In genomic region chr9:130997925-130998595, GRCh38 we compare ENCODE assay signal across 9 cellular contexts. TPM values are rescaled to one million over a fixed set of nuclear protein-coding genes. Genes with fewer than 3 reads are reported as not detected.
A peak's percentile ranks its signal among the peaks of the same experiment; 100 is the strongest.
DNase-seq lines count a peak whose midpoint lies in the region; ATAC-seq and TF ChIP-seq lines count a peak whose summit lies in the region.
"Had no signal": no experiment of that assay in that cellular context is flagged by ENCODE, and none has a peak within 500 bp of the region (broad histone marks: within the 10 kb centered on the region; RNA-seq: fewer than 3 reads in every experiment).

No MANE protein-coding gene starts in this region.

- no peak overlapping the region for H2BK5ac ChIP-seq in IMR-90 (ENCODE audit: low read depth, low read length, poor library complexity, severe bottlenecking)

- no peaks in the 10 kb centered on the region for H3K36me3 ChIP-seq in DND-41 (ENCODE audit: insufficient read depth, low read length)
- no peaks in the 10 kb centered on the region for H3K36me3 ChIP-seq in IMR-90 (ENCODE audit: control insufficient read depth, insufficient read depth, low read length)
- no peaks in the 10 kb centered on the region for H3K36me3 ChIP-seq in RWPE2 (ENCODE audit: low read depth)

- CTCF ChIA-PET in IMR-90 (lab: Yijun Ruan, JAX): interaction anchor here (0.6 to 1.7 kb wide), 15 partner anchors 11 to 297 kb away, joined by 3 to 11 read pairs (median 3); no protein-coding TSS in a partner anchor
- CTCF ChIA-PET in MCF 10A (lab: Yijun Ruan, JAX): interaction anchor here (0.5 to 3.1 kb wide), 22 partner anchors 12 to 296 kb away, joined by 3 to 20 read pairs (median 4); no protein-coding TSS in a partner anchor

- ATAC-seq in DND-41 (ENCODE audit: insufficient read depth, low read depth) (peak; percentile 78), IMR-90 (ENCODE audit: low read depth) (peak; percentile 90), RWPE2 (ENCODE audit: low read depth) (peak; percentile 85), GM21528 (IDR thresholded peaks at IDR 0.05; ENCODE audit: low FRiP score, unreplicated experiment) (no peak)

- H3K36me3 Mint-ChIP-seq in MCF 10A (ENCODE audit: insufficient read depth, unreplicated experiment) (no peaks in the 10 kb centered on the region), immature natural killer cell (no peaks in the 10 kb centered on the region)

- H3K27ac Mint-ChIP-seq in MCF 10A (ENCODE audit: low read depth, unreplicated experiment) (no peak overlapping the region), immature natural killer cell (no peak overlapping the region)
- H3K27ac Mint-ChIP-seq: T-helper 1 cell treated with Interleukin-12 subunit alpha and Interleukin-12 subunit beta and Interleukin-4 antibody, amounts not matched to agents 30 μg/mL and 1 μg/mL, for 36 hours had no signal

- H4K20me1 ChIP-seq in DND-41 (ENCODE audit: insufficient read depth, low read length) (peaks cover 8% of the 10 kb centered on the region; the same call in 1 of the 2 replicates), IMR-90 (ENCODE audit: insufficient read depth, low read length) (0 out of 2 replicates have a peak, but pooled peaks cover 3% of the 10 kb centered on the region)

- no peak overlapping the region for H4K91ac ChIP-seq in IMR-90 (ENCODE audit: insufficient read depth, low read depth, low read length)

- H3K4me1 Mint-ChIP-seq in MCF 10A (ENCODE audit: insufficient read depth, unreplicated experiment): peaks cover 18% of the 10 kb centered on the region
- H3K4me1 Mint-ChIP-seq in immature natural killer cell: no peaks in the 10 kb centered on the region

- H3K79me2 ChIP-seq in DND-41 (ENCODE audit: insufficient read depth, low read length): no peaks in the 10 kb centered on the region

- peaks cover 17% of the 10 kb centered on the region for H3K27me3 Mint-ChIP-seq in MCF 10A (ENCODE audit: insufficient read depth, unreplicated experiment)
- peaks cover 0 to 4% (median 2%) of the 10 kb centered on the region in 3 donors for H3K27me3 Mint-ChIP-seq in immature natural killer cell (ENCODE audit: low read depth in 3 of 3)

- H3K4me3 ChIP-seq in DND-41 (ENCODE audit: low read depth in 1 of 2, low read length in 2 of 2) (no peak overlapping the region), IMR-90 (ENCODE audit: insufficient read depth, low read depth, low read length) (no peak overlapping the region), RWPE2 (ENCODE audit: severe bottlenecking) (peak overlapping the region; percentile 4)

- no peak overlapping the region for H2BK120ac ChIP-seq in IMR-90 (ENCODE audit: low read depth, low read length)

- H3K18ac ChIP-seq in IMR-90 (ENCODE audit: low read depth, low read length): no peak overlapping the region

- no peak overlapping the region for H4K5ac ChIP-seq in IMR-90 (ENCODE audit: low read depth, low read length)

- H3K4me1 ChIP-seq in DND-41 (ENCODE audit: insufficient read depth, low read length) (no peaks in the 10 kb centered on the region), IMR-90 (ENCODE audit: control insufficient read depth, insufficient read depth, low read length) (peaks cover 10% of the 10 kb centered on the region; the same call in 1 of the 2 replicates), RWPE2 (ENCODE audit: insufficient read depth, poor library complexity, severe bottlenecking) (peaks cover 14% of the 10 kb centered on the region)

- no peaks in the 10 kb centered on the region for H3K79me1 ChIP-seq in IMR-90 (ENCODE audit: low read depth in 1 of 2, low read length in 2 of 2)

- H3K27ac ChIP-seq in DND-41 (ENCODE audit: low read length) (no peak overlapping the region), IMR-90 (ENCODE audit: insufficient read depth, low read length) (no peak overlapping the region), RWPE2 (ENCODE audit: poor library complexity, severe bottlenecking) (no peak overlapping the region)

- no peak overlapping the region for H3K23ac ChIP-seq in IMR-90 (ENCODE audit: low read depth, low read length)

- 18% methylated on average over 12 of the region's 28 CpGs; no CpG with 5 or more reads in 1 of the 2 experiments for WGBS in IMR-90 (ENCODE audit: extremely low coverage in 2 of 2, insufficient read length in 1 of 2), 2 experiments

- peak; percentile 86 for TF ChIP-seq CTCF in DND-41 (IDR thresholded peaks at IDR 0.05; ENCODE audit: borderline replicate concordance, extremely low read depth, low read length, poor library complexity, severe bottlenecking)
- peak; percentile 82 for TF ChIP-seq CTCF in IMR-90 (conservative IDR thresholded peaks at IDR 0.05; ENCODE audit: low read depth, low read length)
- peak; percentile 77 for TF ChIP-seq CTCF in RWPE2 (IDR thresholded peaks at IDR 0.05; ENCODE audit: poor library complexity, severe bottlenecking)
- TF ChIP-seq CTCF in MCF 10A (IDR thresholded peaks at IDR 0.05; ENCODE audit: unreplicated experiment): peak; percentile 89

- H3K4me2 ChIP-seq in DND-41 (ENCODE audit: insufficient read depth, low read length): no peak overlapping the region
- H3K4me2 ChIP-seq in IMR-90 (ENCODE audit: low read depth, low read length): no peak overlapping the region

- peak; percentile 87 for TF ChIP-seq RAD21 in IMR-90 (IDR thresholded peaks at IDR 0.05; ENCODE audit: low read length)

- no peak overlapping the region for H2BK15ac ChIP-seq in IMR-90 (ENCODE audit: low read depth, low read length)

- H3K9me3 ChIP-seq in DND-41 (ENCODE audit: insufficient read depth, low read length, severe bottlenecking) (no peaks in the 10 kb centered on the region), IMR-90 (ENCODE audit: control insufficient read depth, insufficient read depth, low read length) (no peaks in the 10 kb centered on the region), RWPE2 (ENCODE audit: severe bottlenecking) (peaks cover 23% of the 10 kb centered on the region)

- POLR2A ChIA-PET in IMR-90 (lab: Charles Lee; ENCODE audit: unreplicated experiment) (no interaction called here), MCF 10A (lab: Yijun Ruan, JAX) (interaction anchor here (0.6 to 1.4 kb wide), 3 partner anchors 12 to 36 kb away, joined by 3 to 5 read pairs (median 3); no protein-coding TSS in a partner anchor)

- H3K9me3 Mint-ChIP-seq in MCF 10A (ENCODE audit: unreplicated experiment): no peaks in the 10 kb centered on the region
- no peaks in the 10 kb centered on the region for H3K9me3 Mint-ChIP-seq in immature natural killer cell
- H3K9me3 Mint-ChIP-seq: T-helper 1 cell treated with Interleukin-12 subunit alpha and Interleukin-12 subunit beta and Interleukin-4 antibody, amounts not matched to agents 30 μg/mL and 1 μg/mL, for 36 hours had no signal

- intact Hi-C loops in IMR-90 (cut with micrococcal nuclease): loop anchor here (1.0 to 5.0 kb wide), 5 partner anchors 61 to 291 kb away; partner anchors contain the start of gene FIBCD1
- intact Hi-C loops in MCF 10A (cut with micrococcal nuclease): loop anchor here (1.0 to 5.0 kb wide), 5 partner anchors 57 to 291 kb away; no protein-coding TSS in a partner anchor

- H3K4ac ChIP-seq in IMR-90 (ENCODE audit: low read depth, low read length): no peak overlapping the region

- no peak overlapping the region for H2BK20ac ChIP-seq in IMR-90 (ENCODE audit: low read depth, low read length)

- in situ Hi-C loops in IMR-90 (cut with MboI; ENCODE audit: low sequenced_read_pairs): loop anchor here (5.0 kb wide), 1 partner anchor 291 kb away; no protein-coding TSS in a partner anchor

- H3K4me3 Mint-ChIP-seq in MCF 10A (ENCODE audit: unreplicated experiment): no peak overlapping the region
- no peak overlapping the region for H3K4me3 Mint-ChIP-seq in immature natural killer cell
- H3K4me3 Mint-ChIP-seq: T-helper 1 cell treated with Interleukin-12 subunit alpha and Interleukin-12 subunit beta and Interleukin-4 antibody, amounts not matched to agents 30 μg/mL and 1 μg/mL, for 36 hours had no signal

- TF ChIP-seq POLR2A in IMR-90 (IDR thresholded peaks at IDR 0.05; ENCODE audit: low read depth, low read length): no peak

- H3K27me3 ChIP-seq in DND-41 (ENCODE audit: insufficient read depth, low read length, poor library complexity) (peaks cover 9% of the 10 kb centered on the region), IMR-90 (ENCODE audit: control insufficient read depth, insufficient read depth, low read length) (peaks cover 25% of the 10 kb centered on the region), RWPE2 (ENCODE audit: insufficient read depth, poor library complexity, severe bottlenecking) (peaks cover 4% of the 10 kb centered on the region)

- H3K56ac ChIP-seq in IMR-90 (ENCODE audit: extremely low read depth, insufficient read depth, low read length): no peak overlapping the region

- DNase-seq in DND-41: peak; percentile 57
- DNase-seq in IMR-90: peak; percentile 54
- no peak for DNase-seq in RWPE2 (ENCODE audit: low spot score)
- DNase-seq in MCF 10A (ENCODE audit: unreplicated experiment): peak; percentile 73
- DNase-seq in immature natural killer cell: peak in 2 of 3 donors; percentile 4 to 7
- DNase-seq in stimulated activated CD4-positive, alpha-beta T cell treated with anti-CD3 and anti-CD28 coated beads, Interleukin-4, amount 100 ng/mL, for 24 hours: peak; percentile 28
- DNase-seq in central memory CD4-positive, alpha-beta T cell: no peak

- dilution Hi-C loops in IMR-90 (cut with HindIII; ENCODE audit: low sequenced_read_pairs, unreplicated experiment): no loop called here

- BruUV-seq in IMR-90 (replicated peaks; lab: Mats Ljungman, UMichigan) (no TSS peak), MCF 10A (replicated peaks; lab: Mats Ljungman, UMichigan) (no TSS peak)

- H2AK5ac ChIP-seq in IMR-90 (ENCODE audit: low read depth, low read length): no peak overlapping the region

- H3K9ac ChIP-seq in DND-41 (ENCODE audit: low read depth, low read length) (no peak overlapping the region), IMR-90 (ENCODE audit: low read depth, low read length) (no peak overlapping the region)

- no peak overlapping the region for H4K8ac ChIP-seq in IMR-90 (ENCODE audit: low read depth in 2 of 2, low read length in 2 of 2)

- H3K14ac ChIP-seq in IMR-90 (replicated peaks; ENCODE audit: low read depth, low read length): no peak overlapping the region

- H2AFZ ChIP-seq in DND-41 (ENCODE audit: low read depth, low read length): no peak overlapping the region
- H2AFZ ChIP-seq in IMR-90 (replicated peaks; ENCODE audit: low read length, poor library complexity): peak overlapping the region; percentile 70

- peaks cover 7% of the 10 kb centered on the region; the same call in 1 of the 2 replicates for H3K9me1 ChIP-seq in IMR-90 (ENCODE audit: insufficient read depth, low read length)

- H2AK9ac ChIP-seq in IMR-90 (replicated peaks; ENCODE audit: low read depth, low read length, poor library complexity): no peak overlapping the region

RNA-seq across cellular contexts. Expression of gene LAMC3, which starts 10.9 kb away (rescaled TPM):
- total RNA-seq in IMR-90 (2012; rRNA removed) (under 0.01 TPM in 1 of 2 replicates, not detected in the other), MCF 10A (2022) (not detected in 2 replicates)
- polyA plus RNA-seq in IMR-90 (2012; rRNA removed) (not detected in 2 replicates), immature natural killer cell (not detected)
- 0.01 TPM in 1 of 2 replicates, not detected in the other for polyA plus RNA-seq in IMR-90 (2012; cell fraction: cytosol; rRNA removed)
- polyA plus RNA-seq in IMR-90 (2012; cell fraction: nucleus; rRNA removed; ENCODE audit: low replicate concordance): 0.03 and 0.05 TPM in 2 replicates

RNA-seq across cellular contexts. Expression of gene FIBCD1, which starts 59.0 kb away (rescaled TPM):
- 1.1 and 2.2 TPM in 2 replicates for total RNA-seq in IMR-90 (2012; rRNA removed)
- polyA plus RNA-seq in IMR-90 (2012; rRNA removed): 10.1 and 12.2 TPM in 2 replicates
- 8.8 and 15.2 TPM in 2 replicates for polyA plus RNA-seq in IMR-90 (2012; cell fraction: cytosol; rRNA removed)
- 11.6 and 31.9 TPM in 2 replicates for polyA plus RNA-seq in IMR-90 (2012; cell fraction: nucleus; rRNA removed; ENCODE audit: low replicate concordance)
- total RNA-seq in MCF 10A (2022): 1.6 and 2.8 TPM in 2 replicates
- not detected for polyA plus RNA-seq in immature natural killer cell

Comparison
In these comparisons a context has a peak if more than half of its experiments do, and no peak if none do; other contexts are left out.
1. DNase-seq: peak in DND-41 (single experiment), IMR-90 (single experiment), MCF 10A (single experiment), immature natural killer cell (2 of 3) and stimulated activated CD4-positive, alpha-beta T cell treated with anti-CD3 and anti-CD28 coated beads, Interleukin-4, amount 100 ng/mL, for 24 hours (single experiment); none in RWPE2 (single experiment) and central memory CD4-positive, alpha-beta T cell (single experiment).
2. Peak in every context shown above with its lines, with median percentiles within 50 percentile points of each other: CTCF ChIP-seq.